Comparison of ENCODE assay signal across 9 cellular contexts in the genomic region with DNA sequence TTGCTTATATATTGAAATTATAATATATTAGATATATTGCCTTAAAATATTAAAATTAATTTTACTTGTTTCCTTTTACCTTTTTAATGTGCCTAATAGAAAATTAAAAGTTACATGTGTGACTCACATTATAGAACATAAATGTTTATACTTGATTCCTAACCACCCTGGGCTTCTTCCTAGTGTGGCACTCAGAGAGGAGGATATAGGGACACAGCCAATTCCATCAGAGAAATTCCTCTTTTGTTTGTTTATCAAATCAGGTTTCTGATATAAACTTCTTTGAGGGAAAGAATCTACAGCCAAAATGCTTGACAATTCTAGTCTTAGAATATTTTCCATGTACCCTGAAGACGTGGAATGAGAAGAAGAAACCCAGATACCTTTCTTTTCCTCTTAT.
"Had no signal": no experiment of that assay in that cellular context is flagged by ENCODE, and none has a peak within 500 bp of the region (broad histone marks: within the 10 kb centered on the region; RNA-seq: fewer than 3 reads in every experiment).

No MANE protein-coding gene starts in this region.

- DNase-seq: GM23248, GOT3, H7, H9, HCEC 1CT, HFFc6 had no signal

- H3K4me2 ChIP-seq: GM23338 had no signal

- H3K9me3 Mint-ChIP-seq: HFFc6 had no signal

- ATAC-seq: GM23338, HCT116 had no signal

- H3K9me3 ChIP-seq: HAP-1 had no signal

- H3K4me1 ChIP-seq: HAP-1 had no signal

- H3K27ac ChIP-seq: GM23248 had no signal

- H3K9ac ChIP-seq: GM23248 had no signal

- H3K4me3 ChIP-seq: GM23248, GM23338, HAP-1 had no signal

- H2AFZ ChIP-seq: GM23248, GM23338 had no signal

- H3K36me3 ChIP-seq: HAP-1 had no signal

- H3K27ac Mint-ChIP-seq: GM23338, H9, HFFc6 had no signal
